8 cellular contexts compared by ENCODE assay signal in the genomic region with DNA sequence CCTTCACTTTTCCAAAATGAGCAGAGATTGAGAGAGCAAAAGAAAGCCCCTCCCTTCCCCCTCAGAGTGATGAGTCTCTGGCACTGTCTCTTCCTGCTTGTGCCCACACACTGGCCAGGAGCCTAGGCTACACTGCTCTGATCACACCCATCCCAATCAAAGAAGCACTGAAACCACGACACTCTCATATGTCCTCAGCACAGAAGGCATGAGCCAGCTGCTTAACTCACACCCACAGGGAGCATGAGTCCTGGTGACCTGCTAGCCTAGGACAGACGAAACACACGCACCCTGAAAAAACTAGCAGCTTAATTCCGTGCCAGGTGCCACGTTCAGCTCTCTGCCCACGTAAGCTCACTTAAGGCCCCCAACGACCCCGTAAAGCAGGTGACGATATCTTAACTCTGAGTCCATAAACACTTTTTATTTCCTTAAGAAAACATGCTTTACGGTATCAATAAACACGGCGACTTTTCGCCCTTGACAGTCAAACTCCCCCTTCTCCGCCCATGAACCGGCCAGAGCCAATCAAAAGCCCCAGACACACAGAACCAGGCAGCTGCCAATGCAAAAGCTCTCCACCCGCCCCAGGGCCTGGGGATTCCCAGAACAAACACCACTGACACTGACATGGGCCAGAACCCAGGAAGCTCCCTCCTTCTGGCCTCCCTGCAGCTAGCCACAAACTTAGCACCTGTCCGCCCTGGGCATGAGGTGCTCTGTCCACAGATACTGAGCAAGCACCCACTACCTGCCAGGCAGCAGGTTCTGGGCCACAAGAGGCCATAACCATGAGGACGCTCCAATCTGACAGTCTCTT.
DNase-seq lines count a peak whose midpoint lies in the region; ATAC-seq and TF ChIP-seq lines count a peak whose summit lies in the region.

No MANE protein-coding gene starts in this region.

- POLR2A ChIA-PET in CD4-positive, alpha-beta T cell (lab: Charles Lee): no interaction called here

- H3K4me3 Mint-ChIP-seq in CD4-positive, alpha-beta T cell: no peak overlapping the region

- WGBS in heart left ventricle, 4 donors: 41 to 51% (median 42%) methylated on average over 16 to 18 of the region's 18 CpGs

- H3K36me3 ChIP-seq in heart left ventricle: peaks cover 0 to 99% (median 78%) of the 10 kb centered on the region in 9 donors

- H3K27ac Mint-ChIP-seq in CD4-positive, alpha-beta T cell: no peak overlapping the region

- H3K27ac ChIP-seq in VCaP: peak overlapping the region; percentile 55
- H3K27ac ChIP-seq in heart left ventricle: peak overlapping the region in 11 of 12 donors; percentile 9 to 86 (median 73)
- no peak overlapping the region for H3K27ac ChIP-seq in CD4-positive, alpha-beta T cell (ENCODE audit: low read depth, low read length)

- H3K9me3 ChIP-seq in heart left ventricle: no peaks in the 10 kb centered on the region
- no peaks in the 10 kb centered on the region for H3K9me3 ChIP-seq in CD4-positive, alpha-beta T cell (ENCODE audit: control insufficient read depth, low read length)

- H3K9me3 Mint-ChIP-seq in CD4-positive, alpha-beta T cell: no peaks in the 10 kb centered on the region

- CTCF ChIA-PET in CD4-positive, alpha-beta T cell (lab: Charles Lee): interaction anchor here (1.5 kb wide), 1 partner anchor 11 kb away, joined by 4 read pairs; no protein-coding TSS in a partner anchor

- no peak for TF ChIP-seq CTCF in GM13977 (IDR thresholded peaks at IDR 0.05; ENCODE audit: extremely low read depth, insufficient read depth, missing control alignments)
- no peak for TF ChIP-seq CTCF in VCaP (conservative IDR thresholded peaks at IDR 0.05)
- TF ChIP-seq CTCF in heart left ventricle (IDR thresholded peaks at IDR 0.05): no peak
- no peak for TF ChIP-seq CTCF in CD4-positive, alpha-beta T cell (IDR thresholded peaks at IDR 0.05)

- H3K27me3 Mint-ChIP-seq in CD4-positive, alpha-beta T cell: no peaks in the 10 kb centered on the region

- in situ Hi-C loops in GM13977 (cut with MboI; ENCODE audit: low pct_unique_long_range_greater_than_20kb, low sequenced_read_pairs, unreplicated experiment): no loop called here

- peaks cover 13% of the 10 kb centered on the region for H3K4me1 Mint-ChIP-seq in CD4-positive, alpha-beta T cell (ENCODE audit: low read depth)

- peaks cover 85% of the 10 kb centered on the region for H3K36me3 Mint-ChIP-seq in CD4-positive, alpha-beta T cell (ENCODE audit: low read depth)

- H3K27me3 ChIP-seq in heart left ventricle: no peaks in the 10 kb centered on the region
- no peaks in the 10 kb centered on the region for H3K27me3 ChIP-seq in CD4-positive, alpha-beta T cell (ENCODE audit: control insufficient read depth, insufficient read depth, low read length)

- TF ChIP-seq POLR2A in heart left ventricle (IDR thresholded peaks at IDR 0.05) (no peak), erythroblast (IDR thresholded peaks at IDR 0.05; ENCODE audit: low read length) (no peak)

- H3K4me3 ChIP-seq in heart left ventricle: peak overlapping the region in 8 of 12 donors; percentile 16 to 41 (median 32)

- ATAC-seq in heart left ventricle (peak; percentile 90 to 96 (median 94)), GM21390 (IDR thresholded peaks at IDR 0.05; ENCODE audit: unreplicated experiment) (no peak)
- no peak for ATAC-seq in CD4-positive, alpha-beta T cell (ENCODE audit: poor library complexity)

- intact Hi-C loops in heart left ventricle (cut with DNase I): loop anchor here in 4 of 10 donors (5.0 to 10.0 kb wide), 2 partner anchors 110 to 112 kb away; no protein-coding TSS in a partner anchor
- intact Hi-C loops in CD4-positive, alpha-beta T cell (cut with DNase I, micrococcal nuclease): no loop called here

- H3K4me1 ChIP-seq in heart left ventricle: peaks cover 0 to 27% (median 16%) of the 10 kb centered on the region in 12 donors

- DNase-seq in GM13977 (ENCODE audit: low spot score) (peak; percentile 66), heart left ventricle (peak in 4 of 5 donors; percentile 71 to 85 (median 78)), renal cortical epithelial cell (ENCODE audit: low read depth) (peak; percentile 35), amniotic stem cell (lab: John Stamatoyannopoulos, UW) (no peak), erythroblast (lab: John Stamatoyannopoulos, UW) (no peak)
- no peak for DNase-seq in CD4-positive, alpha-beta T cell

Comparison
In these comparisons a context has a peak if more than half of its experiments do, and no peak if none do; other contexts are left out.
1. DNase-seq: peak in GM13977 (single experiment), heart left ventricle (4 of 5) and renal cortical epithelial cell (single experiment); none in amniotic stem cell (single experiment), erythroblast (0 of 2) and CD4-positive, alpha-beta T cell (0 of 10).
2. ATAC-seq: peak in heart left ventricle (4 of 4); none in GM21390 (single experiment) and CD4-positive, alpha-beta T cell (single experiment).